In the genomic region with DNA sequence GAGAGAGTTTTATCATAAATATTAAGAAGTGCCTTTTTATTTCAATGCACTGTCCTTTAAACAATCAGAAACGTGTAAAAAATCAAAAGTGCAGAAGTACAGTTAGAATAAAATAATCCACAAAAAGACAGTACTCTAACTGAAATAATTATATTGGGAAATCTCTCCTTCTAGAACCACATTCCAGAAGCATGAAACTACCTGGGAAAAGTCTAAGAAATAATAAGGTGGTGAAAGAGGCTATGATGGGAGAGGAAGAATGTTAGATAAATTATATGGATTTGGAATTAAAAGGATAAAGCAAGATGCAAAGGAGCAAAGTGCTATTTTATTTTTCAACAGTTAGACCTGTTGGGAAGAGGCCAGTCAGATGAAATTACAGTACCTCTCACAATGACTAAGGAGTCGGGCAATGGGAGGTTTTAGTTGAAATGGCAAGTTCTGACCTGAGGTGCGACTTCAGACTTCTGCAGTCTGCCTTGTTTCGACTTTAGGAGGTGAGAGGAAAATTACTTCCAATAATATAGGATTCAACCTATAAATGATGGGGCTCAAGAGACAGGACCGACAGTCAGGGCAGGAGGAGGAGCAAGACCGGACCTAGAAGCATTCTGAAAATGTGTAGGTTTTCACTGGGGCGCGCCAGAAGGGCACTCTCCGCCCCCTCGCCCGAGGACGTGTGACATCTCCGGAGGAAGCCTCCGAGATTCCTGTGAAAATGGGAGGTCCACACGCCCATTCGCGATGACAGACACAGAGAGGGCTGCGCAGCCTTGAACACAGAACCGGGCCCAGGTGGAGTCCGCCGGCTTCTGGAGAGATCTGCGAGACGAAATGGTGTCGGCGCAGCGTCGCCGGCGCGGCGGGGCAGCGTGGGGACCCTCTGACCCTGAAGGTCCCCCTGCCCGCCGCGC, we compare ENCODE assay signal across 8 cellular contexts. TPM values are rescaled to one million over a fixed set of nuclear protein-coding genes. Genes with fewer than 3 reads are reported as not detected.
DNase-seq lines count a peak whose midpoint lies in the region; ATAC-seq, FAIRE-seq and TF ChIP-seq lines count a peak whose summit lies in the region.

No MANE protein-coding gene starts in this region.

- ATAC-seq in GM18520 (IDR thresholded peaks at IDR 0.05; ENCODE audit: unreplicated experiment): peak; percentile 4
- peak; percentile 36 for ATAC-seq in HG03064 (IDR thresholded peaks at IDR 0.05; ENCODE audit: low read depth, unreplicated experiment)
- ATAC-seq in PC-3: peak; percentile 64
- peak; percentile 5 to 21 (median 12) for ATAC-seq in pancreas

- peaks cover 42% of the 10 kb centered on the region for H3K27me3 Mint-ChIP-seq in activated naive CD4-positive, alpha-beta T cell treated with anti-CD3 and anti-CD28 coated beads, Interleukin-2, amount 10 ng/mL, durations not matched to agents 7 days and 5 days

- H2AFZ ChIP-seq in PC-3 (ENCODE audit: low read length): peak overlapping the region; percentile 90

- H3K27ac ChIP-seq in PC-3 (ENCODE audit: low read length) (peak overlapping the region; percentile 22), cardiac muscle cell (peak overlapping the region; percentile 17), pancreas (peak overlapping the region; percentile 62 to 86 (median 82))

- BruUV-seq in PC-3 (replicated peaks; lab: Mats Ljungman, UMichigan): TSS peak; percentile 49

- no peak for TF ChIP-seq CTCF in PC-3 (conservative IDR thresholded peaks at IDR 0.05; ENCODE audit: low read depth, low read length)
- no peak for TF ChIP-seq CTCF in cardiac muscle cell (IDR thresholded peaks at IDR 0.05; ENCODE audit: low read depth, low read length)
- TF ChIP-seq CTCF in pancreas (IDR thresholded peaks at IDR 0.05): no peak

- peak overlapping the region; percentile 75 for H3K27ac Mint-ChIP-seq in activated naive CD4-positive, alpha-beta T cell treated with anti-CD3 and anti-CD28 coated beads, Interleukin-2, amount 10 ng/mL, durations not matched to agents 7 days and 5 days

- peaks cover 15% of the 10 kb centered on the region for H3K4me1 ChIP-seq in PC-3 (ENCODE audit: insufficient read depth, low read length)
- H3K4me1 ChIP-seq in cardiac muscle cell (ENCODE audit: low read depth): no peaks in the 10 kb centered on the region
- H3K4me1 ChIP-seq in pancreas: peaks cover 4 to 42% (median 27%) of the 10 kb centered on the region in 3 donors

- peaks cover 10% of the 10 kb centered on the region for H3K4me1 Mint-ChIP-seq in activated naive CD4-positive, alpha-beta T cell treated with anti-CD3 and anti-CD28 coated beads, Interleukin-2, amount 10 ng/mL, durations not matched to agents 7 days and 5 days

- H3K4me2 ChIP-seq in PC-3 (ENCODE audit: low read length): peak overlapping the region; percentile 92

- H4K20me1 ChIP-seq in PC-3 (ENCODE audit: low read length): no peaks in the 10 kb centered on the region

- peak overlapping the region; percentile 79 for H3K9ac ChIP-seq in PC-3 (ENCODE audit: low read length)

- no peaks in the 10 kb centered on the region for H3K9me2 ChIP-seq in PC-3 (replicated peaks; ENCODE audit: low read length)

- H3K36me3 Mint-ChIP-seq in activated naive CD4-positive, alpha-beta T cell treated with anti-CD3 and anti-CD28 coated beads, Interleukin-2, amount 10 ng/mL, durations not matched to agents 7 days and 5 days: no peaks in the 10 kb centered on the region

- WGBS in pancreas, 2 donors: 1 to 2% methylated on average over 34 to 35 of the region's 35 CpGs

- DNase-seq in AG08395 (ENCODE audit: low spot score) (peak; percentile 43), PC-3 (peak; percentile 72), cardiac muscle cell (ENCODE audit: low read depth in 1 of 2, low spot score in 1 of 2) (peak in 1 of 2 donors; percentile 67), pancreas (no peak), urothelium cell line (ENCODE audit: low spot score) (peak; percentile 50)
- peak; percentile 47 for DNase-seq in activated naive CD4-positive, alpha-beta T cell treated with anti-CD3 and anti-CD28 coated beads, Interleukin-2, amount 10 ng/mL, durations not matched to agents 7 days and 5 days

- H3K4me3 ChIP-seq in PC-3 (ENCODE audit: low read length) (peak overlapping the region; percentile 97), cardiac muscle cell (peak overlapping the region; percentile 81), pancreas (peak overlapping the region; percentile 59 to 96 (median 80))

- CTCF ChIA-PET in PC-3 (lab: Charles Lee): interaction anchor here (0.6 to 1.5 kb wide), 8 partner anchors 41 to 286 kb away, joined by 3 to 15 read pairs (median 8); a partner anchor contains a TSS
- CTCF ChIA-PET in activated naive CD4-positive, alpha-beta T cell treated with anti-CD3 and anti-CD28 coated beads, Interleukin-2, amount 10 ng/mL, durations not matched to agents 7 days and 5 days (lab: Charles Lee): interaction anchor here (0.8 to 1.5 kb wide), 7 partner anchors 8 to 976 kb away, joined by 3 to 5 read pairs (median 4); a partner anchor contains a TSS

- POLR2A ChIA-PET in PC-3 (lab: Charles Lee; ENCODE audit: unreplicated experiment): interaction anchor here (0.6 to 1.2 kb wide), 4 partner anchors 142 to 1156 kb away, joined by 3 to 17 read pairs (median 10); a partner anchor contains a TSS

- H3F3A ChIP-seq in PC-3 (ENCODE audit: low read length, unreplicated experiment): no peaks in the 10 kb centered on the region

- H3K4me3 Mint-ChIP-seq in activated naive CD4-positive, alpha-beta T cell treated with anti-CD3 and anti-CD28 coated beads, Interleukin-2, amount 10 ng/mL, durations not matched to agents 7 days and 5 days: peak overlapping the region; percentile 79

- H3K9me3 Mint-ChIP-seq in activated naive CD4-positive, alpha-beta T cell treated with anti-CD3 and anti-CD28 coated beads, Interleukin-2, amount 10 ng/mL, durations not matched to agents 7 days and 5 days: no peaks in the 10 kb centered on the region

- peaks cover 27% of the 10 kb centered on the region for H3K79me2 ChIP-seq in PC-3 (ENCODE audit: low read length)

- FAIRE-seq in pancreas (lab: Jason Lieb, UNC) (no peak), urothelium cell line (lab: Jason Lieb, UNC) (no peak)

- H3K27me3 ChIP-seq in PC-3 (ENCODE audit: low read length) (no peaks in the 10 kb centered on the region), cardiac muscle cell (peaks cover 4% of the 10 kb centered on the region), pancreas (no peaks in the 10 kb centered on the region)

- H3K36me3 ChIP-seq in PC-3 (ENCODE audit: low read depth, low read length): no peaks in the 10 kb centered on the region
- no peaks in the 10 kb centered on the region for H3K36me3 ChIP-seq in cardiac muscle cell
- no peaks in the 10 kb centered on the region for H3K36me3 ChIP-seq in pancreas

- no peaks in the 10 kb centered on the region for H3K9me3 ChIP-seq in PC-3 (ENCODE audit: low read length)
- H3K9me3 ChIP-seq in cardiac muscle cell (ENCODE audit: low read depth): no peaks in the 10 kb centered on the region
- no peaks in the 10 kb centered on the region for H3K9me3 ChIP-seq in pancreas

- intact Hi-C loops in PC-3 (cut with micrococcal nuclease) (loop anchor here (2.0 to 10.0 kb wide), 4 partner anchors 41 to 281 kb away; no protein-coding TSS in a partner anchor), pancreas (cut with DNase I) (no loop called here)

RNA-seq across cellular contexts. Expression of a gene that starts 0.7 kb away (rescaled TPM):
- total RNA-seq in PC-3 (2014; rRNA removed): 6.3 and 6.8 TPM in 2 replicates
- total RNA-seq in cardiac muscle cell: 5.9 and 6.1 TPM in 2 replicates
- 12.9 and 18.4 TPM in 2 replicates for polyA plus RNA-seq in cardiac muscle cell
- 1 to 10 TPM; 2.0 to 3.4 (median 3.0) TPM for total RNA-seq in pancreas
- 1 to 10 TPM; 4.3 to 6.3 TPM for polyA plus RNA-seq in pancreas

Comparison
In these comparisons a context has a peak if more than half of its experiments do, and no peak if none do; other contexts are left out.
1. DNase-seq: peak in AG08395 (single experiment), PC-3 (single experiment), activated naive CD4-positive, alpha-beta T cell treated with anti-CD3 and anti-CD28 coated beads, Interleukin-2, amount 10 ng/mL, durations not matched to agents 7 days and 5 days (single experiment) and urothelium cell line (single experiment); none in pancreas (0 of 6).
2. ATAC-seq: peak in every context shown above with its lines; median percentile 64 in PC-3; 36 in HG03064; 12 in pancreas; 4 in GM18520.
3. H3K27ac ChIP-seq: peak in every context shown above with its lines; median percentile 82 in pancreas; 22 in PC-3; 17 in cardiac muscle cell.
4. Peak in every context shown above with its lines, with median percentiles within 50 percentile points of each other: H3K4me3 ChIP-seq.